13 cellular contexts compared by ENCODE assay signal in genomic region chr2:198499539-198499938, GRCh38.
DNase-seq lines count a peak whose midpoint lies in the region; ATAC-seq and TF ChIP-seq lines count a peak whose summit lies in the region.
"Had no signal": no experiment of that assay in that cellular context is flagged by ENCODE, and none has a peak within 500 bp of the region (broad histone marks: within the 10 kb centered on the region; RNA-seq: fewer than 3 reads in every experiment).

No MANE protein-coding gene starts in this region.

- no peak overlapping the region for H3K4me2 ChIP-seq in neural progenitor cell
- H3K4me2 ChIP-seq: PC-9 had no signal

- H3K4me3 ChIP-seq in fibroblast of mammary gland (ENCODE audit: control insufficient read depth, low read depth, low read length) (no peak overlapping the region), neural progenitor cell (no peak overlapping the region)
- H3K4me3 ChIP-seq: mucosa of descending colon, PC-9 had no signal

- H3K4me1 ChIP-seq in neural progenitor cell = no peaks in the 10 kb centered on the region

- H3K27ac Mint-ChIP-seq in neural progenitor cell = no peak overlapping the region

- peak; percentile 78 for DNase-seq in AG20443 (ENCODE audit: low spot score)
- peak; percentile 81 for DNase-seq in LHCN-M2 (ENCODE audit: low read depth)
- DNase-seq in fibroblast of mammary gland (ENCODE audit: low read depth) = peak; percentile 35
- peak; percentile 11 for DNase-seq in neural progenitor cell (ENCODE audit: low spot score)
- no peak for DNase-seq in CD1c-positive myeloid dendritic cell (ENCODE audit: extremely low spot score)
- DNase-seq: mucosa of descending colon; NCI-H1417; PC-9; stimulated activated naive CD8-positive, alpha-beta T cell treated with anti-CD3 and anti-CD28 coated beads, Interleukin-15, Interleukin-2, amounts not matched to agents 100 U/mL and 50 U/mL, for 24 hours had no signal

- H3K27me3 ChIP-seq in neural progenitor cell = no peaks in the 10 kb centered on the region

- H3K36me3 Mint-ChIP-seq in neural progenitor cell = no peaks in the 10 kb centered on the region

- H3K9me3 ChIP-seq in neural progenitor cell (ENCODE audit: low read depth) = no peaks in the 10 kb centered on the region
- H3K9me3 ChIP-seq: mucosa of descending colon had no signal

- no peaks in the 10 kb centered on the region for H3K36me3 ChIP-seq in neural progenitor cell

- H3K4me3 Mint-ChIP-seq in neural progenitor cell = no peak overlapping the region

- peak overlapping the region; percentile 65 for H2AFZ ChIP-seq in neural progenitor cell (replicated peaks)
- H2AFZ ChIP-seq: PC-9 had no signal

- ATAC-seq in GM19351 (IDR thresholded peaks at IDR 0.05; ENCODE audit: unreplicated experiment) (no peak), GM18498 (IDR thresholded peaks at IDR 0.05; ENCODE audit: unreplicated experiment) (no peak), GM18511 (IDR thresholded peaks at IDR 0.05; ENCODE audit: unreplicated experiment) (no peak)
- ATAC-seq: mucosa of descending colon; stimulated activated naive CD8-positive, alpha-beta T cell treated with anti-CD3 and anti-CD28 coated beads, Interleukin-15, Interleukin-2, amounts not matched to agents 100 U/mL and 50 U/mL, for 24 hours had no signal

- H3K27ac ChIP-seq in neural progenitor cell = no peak overlapping the region
- H3K27ac ChIP-seq: PC-9, VCaP had no signal

- H3K9ac ChIP-seq in neural progenitor cell = no peak overlapping the region

- no peaks in the 10 kb centered on the region for H3K79me2 ChIP-seq in neural progenitor cell (ENCODE audit: low read depth)

- no peaks in the 10 kb centered on the region for H3K27me3 Mint-ChIP-seq in neural progenitor cell (ENCODE audit: insufficient read depth, low read depth)

- H3F3A ChIP-seq in neural progenitor cell (ENCODE audit: low read depth) = no peaks in the 10 kb centered on the region

- peaks cover 6% of the 10 kb centered on the region for H3K4me1 Mint-ChIP-seq in neural progenitor cell

- TF ChIP-seq CTCF in fibroblast of mammary gland (conservative IDR thresholded peaks at IDR 0.05; ENCODE audit: control insufficient read depth, insufficient read depth, low read depth, low read length) (no peak), neural progenitor cell (IDR thresholded peaks at IDR 0.05) (no peak)

- H3K9me3 Mint-ChIP-seq in neural progenitor cell = no peaks in the 10 kb centered on the region

- H4K20me1 ChIP-seq in neural progenitor cell (ENCODE audit: low read depth) = no peaks in the 10 kb centered on the region
